Comparison of ENCODE assay signal across 8 cellular contexts in the genomic region with DNA sequence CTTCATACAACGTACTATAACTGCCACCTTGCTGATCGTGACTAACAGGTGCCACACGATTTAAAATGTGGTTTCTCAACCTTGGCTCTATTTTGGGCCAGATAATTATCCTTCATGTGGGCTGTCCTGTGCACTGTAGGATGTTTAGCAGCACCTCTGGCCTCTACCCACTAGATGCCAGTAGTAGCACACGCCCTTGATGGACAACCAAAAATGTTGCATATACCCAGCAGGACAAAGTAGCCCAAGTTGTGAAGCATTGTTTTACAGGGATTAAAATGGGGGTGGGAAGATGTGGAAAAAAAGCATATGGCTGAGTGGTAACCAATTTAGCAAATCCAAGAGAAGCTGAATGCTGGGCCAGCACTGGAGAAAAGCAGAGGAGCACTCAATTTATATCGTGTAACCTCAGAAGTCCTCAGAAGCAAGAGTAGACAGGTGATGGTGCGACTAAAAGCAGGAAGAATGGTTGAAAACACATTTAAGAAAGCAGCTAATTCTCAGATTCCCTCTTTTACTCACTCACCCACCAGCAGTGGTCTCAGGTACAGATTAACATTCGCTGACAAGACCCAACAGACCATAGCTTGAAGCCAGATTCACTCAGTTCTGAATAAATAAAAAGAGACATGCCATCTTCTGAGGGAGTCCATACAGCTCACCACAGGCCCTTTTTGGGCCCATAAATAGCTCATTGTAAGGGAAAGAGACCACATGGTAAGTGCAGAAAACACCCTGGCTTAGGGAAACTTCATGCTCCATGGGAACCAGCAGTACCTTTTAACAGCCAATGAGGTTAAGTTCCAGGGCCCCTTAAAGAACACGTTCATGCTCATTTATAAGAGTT.
DNase-seq lines count a peak whose midpoint lies in the region; ATAC-seq lines count a peak whose summit lies in the region.

No MANE protein-coding gene starts in this region.

- DNase-seq in NK-92 treated with Interleukin-12 subunit alpha and Interleukin-12 subunit beta, amount 100 ng/mL, for 24 hours (lab: John Stamatoyannopoulos, UW), result peak; percentile 39
- no peak for DNase-seq in NK-92 (lab: John Stamatoyannopoulos, UW; ENCODE audit: unreplicated experiment)
- DNase-seq in SKM-1 treated with dmso at 0.1 percent for 144 hours (lab: John Stamatoyannopoulos, UW; ENCODE audit: unreplicated experiment), result peak; percentile 37
- DNase-seq in amniotic epithelial cell (ENCODE audit: low read depth), result peak; percentile 32
- peak; percentile 33 for DNase-seq in iPS-NIHi11 (ENCODE audit: low spot score)
- peak in 2 of 3 donors; percentile 10 to 11 for DNase-seq in stimulated activated CD4-positive, alpha-beta T cell treated with anti-CD3 and anti-CD28 coated beads, TNF-alpha, amount 100 ng/mL, for 48 hours (ENCODE audit: low read depth in 3 of 3)

- ATAC-seq in HG03045 (IDR thresholded peaks at IDR 0.05; ENCODE audit: unreplicated experiment) (peak; percentile 62), GM21576 (IDR thresholded peaks at IDR 0.05; ENCODE audit: unreplicated experiment) (no peak)
